In the genomic region with DNA sequence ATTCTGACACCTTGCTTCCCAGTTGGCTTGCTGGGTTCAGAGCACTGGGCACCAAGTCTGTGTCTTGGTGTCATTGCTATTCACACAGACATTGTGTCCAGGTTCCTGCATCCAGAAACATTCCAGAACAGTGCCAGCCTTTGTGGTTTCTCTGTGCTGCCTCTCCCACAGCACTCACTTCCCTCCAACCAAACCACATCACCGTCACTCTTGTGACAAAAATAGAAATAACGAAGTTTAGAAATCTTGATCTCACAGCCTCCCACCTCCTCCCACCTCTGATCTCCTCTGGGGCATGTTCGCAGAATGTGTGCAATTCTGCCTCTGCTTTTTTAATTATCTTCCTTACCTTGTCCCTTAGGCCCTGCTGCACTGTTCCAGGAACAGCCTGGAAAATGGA, we compare ENCODE assay signal across 11 cellular contexts. TPM values are rescaled to one million over a fixed set of nuclear protein-coding genes. Genes with fewer than 3 reads are reported as not detected.
DNase-seq lines count a peak whose midpoint lies in the region; ATAC-seq and TF ChIP-seq lines count a peak whose summit lies in the region.
"Had no signal": no experiment of that assay in that cellular context is flagged by ENCODE, and none has a peak within 500 bp of the region (broad histone marks: within the 10 kb centered on the region; RNA-seq: fewer than 3 reads in every experiment).

No MANE protein-coding gene starts in this region.

- POLR2A ChIA-PET in CD4-positive, alpha-beta memory T cell (lab: Charles Lee; ENCODE audit: partially characterized antibody), result no interaction called here

- TF ChIP-seq CTCF in AG09309 (IDR thresholded peaks at IDR 0.05; ENCODE audit: control insufficient read depth, insufficient read depth, low read depth, low read length, missing control alignments), result no peak

- H3K9me3 Mint-ChIP-seq in CD4-positive, alpha-beta memory T cell, result peaks cover 0 to 4% (median 0%) of the 10 kb centered on the region in 8 donors
- H3K9me3 Mint-ChIP-seq: T-helper 1 cell treated with Interleukin-12 subunit alpha and Interleukin-12 subunit beta and Interleukin-4 antibody, amounts not matched to agents 30 μg/mL and 1 μg/mL, for 36 hours had no signal

- no peak overlapping the region for H3K4me3 ChIP-seq in AG09309 (ENCODE audit: control insufficient read depth, low read depth, low read length)
- no peak overlapping the region for H3K4me3 ChIP-seq in CD4-positive, alpha-beta memory T cell (ENCODE audit: low read length in 2 of 2)
- H3K4me3 ChIP-seq: thoracic aorta had no signal

- no peaks in the 10 kb centered on the region for H3K9me3 ChIP-seq in CD4-positive, alpha-beta memory T cell (ENCODE audit: control insufficient read depth in 1 of 2, low read length in 2 of 2)
- H3K9me3 ChIP-seq: thoracic aorta had no signal

- peak; percentile 47 for ATAC-seq in GM21423 (IDR thresholded peaks at IDR 0.05; ENCODE audit: unreplicated experiment)

- H3K4me3 Mint-ChIP-seq in CD4-positive, alpha-beta memory T cell, result no peak overlapping the region
- H3K4me3 Mint-ChIP-seq: T-helper 1 cell treated with Interleukin-12 subunit alpha and Interleukin-12 subunit beta and Interleukin-4 antibody, amounts not matched to agents 30 μg/mL and 1 μg/mL, for 36 hours had no signal

- H3K36me3 Mint-ChIP-seq in CD4-positive, alpha-beta memory T cell, result peaks cover 0 to 3% of the 10 kb centered on the region in 2 donors

- no peaks in the 10 kb centered on the region for H3K27me3 Mint-ChIP-seq in CD4-positive, alpha-beta memory T cell

- H3K4me1 Mint-ChIP-seq in CD4-positive, alpha-beta memory T cell, result peaks cover 0 to 17% (median 11%) of the 10 kb centered on the region in 4 donors

- H3K27ac Mint-ChIP-seq in CD4-positive, alpha-beta memory T cell, result peak overlapping the region in 1 of 7 donors; percentile 55
- H3K27ac Mint-ChIP-seq: T-helper 1 cell treated with Interleukin-12 subunit alpha and Interleukin-12 subunit beta and Interleukin-4 antibody, amounts not matched to agents 30 μg/mL and 1 μg/mL, for 36 hours had no signal

- intact Hi-C loops in CD4-positive, alpha-beta memory T cell (cut with micrococcal nuclease), result no loop called here

- CTCF ChIA-PET in CD4-positive, alpha-beta memory T cell (lab: Charles Lee; ENCODE audit: partially characterized antibody), result no interaction called here

- H3K27me3 ChIP-seq in CD4-positive, alpha-beta memory T cell (ENCODE audit: insufficient read depth, low read length), result no peaks in the 10 kb centered on the region

- no peaks in the 10 kb centered on the region for H3K4me1 ChIP-seq in CD4-positive, alpha-beta memory T cell (ENCODE audit: insufficient read depth, low read length)

- no peak overlapping the region for H3K27ac ChIP-seq in CD4-positive, alpha-beta memory T cell (ENCODE audit: low read depth, low read length)
- H3K27ac ChIP-seq: C4-2B, thoracic aorta had no signal

- DNase-seq in AG09309 (ENCODE audit: low read depth) (peak; percentile 39), NOMO-1 (lab: John Stamatoyannopoulos, UW; ENCODE audit: unreplicated experiment in 2 of 2) (peak; percentile 77 to 80), fibroblast of gingiva (ENCODE audit: low read depth) (peak; percentile 18), DMS79 (lab: John Stamatoyannopoulos, UW) (no peak), mesenteric fat pad (ENCODE audit: low spot score) (no peak), NCI-H526 (lab: John Stamatoyannopoulos, UW) (no peak)
- no peak for DNase-seq in CD4-positive, alpha-beta memory T cell

- no peaks in the 10 kb centered on the region for H3K36me3 ChIP-seq in CD4-positive, alpha-beta memory T cell (ENCODE audit: insufficient read depth, low read length)
- H3K36me3 ChIP-seq: thoracic aorta had no signal

RNA-seq across cellular contexts. Expression of gene SERPINE3, which starts 8.8 kb away (rescaled TPM):
- not detected for total RNA-seq in mesenteric fat pad
- not detected for total RNA-seq in CD4-positive, alpha-beta memory T cell
- polyA plus RNA-seq in CD4-positive, alpha-beta memory T cell, result not detected

Comparison
In these comparisons a context has a peak if more than half of its experiments do, and no peak if none do; other contexts are left out.
1. DNase-seq: peak in AG09309 (single experiment), NOMO-1 (2 of 2) and fibroblast of gingiva (single experiment); none in DMS79 (single experiment), mesenteric fat pad (single experiment), NCI-H526 (0 of 2) and CD4-positive, alpha-beta memory T cell (0 of 5).